1 cellular context compared by ENCODE assay signal in the genomic region with DNA sequence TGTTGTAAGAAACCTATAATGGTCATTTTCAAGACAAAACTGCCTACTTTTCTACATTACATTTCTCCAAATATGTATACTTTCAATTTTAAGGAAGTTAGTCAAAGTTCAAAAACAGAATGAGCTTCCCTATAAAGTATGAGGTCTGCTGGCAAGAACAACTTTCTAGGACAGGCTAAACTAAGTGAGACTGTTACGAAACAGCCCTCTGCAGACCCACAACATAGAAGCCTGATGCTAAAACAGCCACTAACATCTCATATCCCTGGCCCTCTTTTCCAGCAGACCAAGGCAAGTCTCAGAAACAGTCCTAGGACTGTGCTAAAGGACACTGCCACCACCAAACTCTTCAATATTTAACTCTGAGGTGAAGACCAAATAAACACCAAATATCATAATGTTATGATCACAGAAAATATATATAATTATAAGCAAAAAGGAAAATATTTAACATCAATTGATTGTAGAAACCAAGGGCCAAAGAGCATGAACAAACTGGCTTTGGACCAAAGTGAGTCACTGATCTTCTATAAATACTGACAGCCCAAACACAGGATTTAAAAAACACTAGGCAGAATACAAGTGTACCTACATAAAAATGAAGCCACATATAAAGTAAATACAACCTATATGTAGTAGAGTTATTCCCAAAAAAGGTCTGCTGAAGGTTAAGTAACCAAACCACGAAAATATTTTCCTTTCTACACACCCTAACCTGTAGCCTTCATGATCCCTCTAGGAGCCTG.
TF ChIP-seq lines count a peak whose summit lies in the region.

No MANE protein-coding gene starts in this region.

TF ChIP-seq in IMR-90, 13 proteins besides CTCF, POLR2A, EP300 and RAD21:
- TF ChIP-seq CEBPB (IDR thresholded peaks at IDR 0.05; ENCODE audit: low read depth, low read length) (peak; percentile 77), FOS (IDR thresholded peaks at IDR 0.05; ENCODE audit: low read depth, low read length) (no peak)
- TF ChIP-seq, protein P1, sequence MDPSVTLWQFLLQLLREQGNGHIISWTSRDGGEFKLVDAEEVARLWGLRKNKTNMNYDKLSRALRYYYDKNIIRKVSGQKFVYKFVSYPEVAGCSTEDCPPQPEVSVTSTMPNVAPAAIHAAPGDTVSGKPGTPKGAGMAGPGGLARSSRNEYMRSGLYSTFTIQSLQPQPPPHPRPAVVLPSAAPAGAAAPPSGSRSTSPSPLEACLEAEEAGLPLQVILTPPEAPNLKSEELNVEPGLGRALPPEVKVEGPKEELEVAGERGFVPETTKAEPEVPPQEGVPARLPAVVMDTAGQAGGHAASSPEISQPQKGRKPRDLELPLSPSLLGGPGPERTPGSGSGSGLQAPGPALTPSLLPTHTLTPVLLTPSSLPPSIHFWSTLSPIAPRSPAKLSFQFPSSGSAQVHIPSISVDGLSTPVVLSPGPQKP (IDR thresholded peaks at IDR 0.05; ENCODE audit: borderline replicate concordance, low read depth, low read length): no peak
